In the genomic region with DNA sequence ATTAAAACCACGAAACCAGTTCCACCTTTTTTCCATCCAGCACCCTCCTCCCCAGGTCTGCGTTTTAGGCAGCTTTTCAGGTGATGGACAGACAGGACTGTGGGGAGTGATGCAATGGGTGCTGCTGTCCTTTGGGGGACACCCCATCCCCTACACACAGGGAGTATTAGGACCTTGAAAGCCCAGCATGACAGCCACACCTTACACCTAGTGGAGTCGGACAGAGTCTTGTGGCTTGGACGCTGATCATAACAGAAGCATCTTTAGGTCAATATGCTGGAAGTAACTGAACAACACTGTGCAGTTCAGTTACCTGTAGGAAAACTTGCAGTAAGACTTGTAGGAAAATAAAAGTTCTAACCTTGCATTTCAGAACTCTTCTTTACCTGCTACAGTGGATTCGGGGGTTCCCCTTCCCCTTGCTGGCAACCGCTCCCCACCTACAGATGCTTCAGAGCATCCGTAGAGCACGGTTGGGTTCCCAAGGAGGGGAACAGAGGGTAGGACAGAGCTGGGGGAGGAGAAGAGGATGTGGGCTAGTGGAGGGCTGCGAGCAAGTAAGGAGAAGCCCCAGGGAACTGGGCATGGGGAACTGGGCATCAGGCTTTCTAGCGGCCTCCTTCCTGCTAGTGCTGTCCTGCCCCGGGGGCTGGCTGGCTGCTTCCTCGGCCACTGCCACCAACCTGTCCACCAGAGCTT, we compare ENCODE assay signal across 10 cellular contexts.
A peak's percentile ranks its signal among the peaks of the same experiment; 100 is the strongest.
DNase-seq lines count a peak whose midpoint lies in the region; ATAC-seq and TF ChIP-seq lines count a peak whose summit lies in the region.
"Had no signal": no experiment of that assay in that cellular context is flagged by ENCODE, and none has a peak within 500 bp of the region (broad histone marks: within the 10 kb centered on the region; RNA-seq: fewer than 3 reads in every experiment).

No MANE protein-coding gene starts in this region.

- DNase-seq in activated naive CD4-positive, alpha-beta T cell treated with Interleukin-2 at 50 U/mL for 16 hours: peak; percentile 36
- no peak for DNase-seq in activated naive CD4-positive, alpha-beta T cell (lab: John Stamatoyannopoulos, UW)
- DNase-seq in activated naive CD4-positive, alpha-beta T cell treated with anti-CD3 and anti-CD28 coated beads, Interleukin-2, amount 50 U/mL, for 16 hours: peak; percentile 13
- DNase-seq in stimulated activated naive CD8-positive, alpha-beta T cell treated with anti-CD3 and anti-CD28 coated beads, Interleukin-15, amount 100 ng/mL, for 72 hours: peak in 1 of 2 donors; percentile 13
- no peak for DNase-seq in NCI-H446 (lab: John Stamatoyannopoulos, UW)
- no peak for DNase-seq in NCI-H526 (lab: John Stamatoyannopoulos, UW)
- DNase-seq: KG1 had no signal

- H3K27ac Mint-ChIP-seq in stimulated activated naive CD8-positive, alpha-beta T cell treated with anti-CD3 and anti-CD28 coated beads, Interleukin-15, amount 100 ng/mL, for 72 hours: peak overlapping the region in 1 of 2 donors; percentile 24
- H3K27ac Mint-ChIP-seq: WTC11 had no signal

- peak; percentile 66 for ATAC-seq in HG02610 (IDR thresholded peaks at IDR 0.05; ENCODE audit: unreplicated experiment)
- ATAC-seq in stimulated activated naive CD8-positive, alpha-beta T cell treated with anti-CD3 and anti-CD28 coated beads, Interleukin-15, amount 100 ng/mL, for 72 hours: peak; percentile 79
- ATAC-seq in SK-N-SH treated with all-trans-retinoic acid at 6 μM for 48 hours: no peak
- ATAC-seq: WTC11 had no signal

- no peaks in the 10 kb centered on the region for H3K9me3 Mint-ChIP-seq in stimulated activated naive CD8-positive, alpha-beta T cell treated with anti-CD3 and anti-CD28 coated beads, Interleukin-15, amount 100 ng/mL, for 72 hours

- H3K27me3 Mint-ChIP-seq in stimulated activated naive CD8-positive, alpha-beta T cell treated with anti-CD3 and anti-CD28 coated beads, Interleukin-15, amount 100 ng/mL, for 72 hours: peaks cover 30% of the 10 kb centered on the region

- H3K4me3 Mint-ChIP-seq in stimulated activated naive CD8-positive, alpha-beta T cell treated with anti-CD3 and anti-CD28 coated beads, Interleukin-15, amount 100 ng/mL, for 72 hours: peak overlapping the region; percentile 53 to 68
- H3K4me3 Mint-ChIP-seq: WTC11 had no signal

- H3K4me1 Mint-ChIP-seq in stimulated activated naive CD8-positive, alpha-beta T cell treated with anti-CD3 and anti-CD28 coated beads, Interleukin-15, amount 100 ng/mL, for 72 hours: peaks cover 40% of the 10 kb centered on the region

TF ChIP-seq in SK-N-SH treated with all-trans-retinoic acid at 6 μM for 48 hours, 23 proteins besides CTCF, POLR2A, EP300 and RAD21:
- TF ChIP-seq ZC3H10 (CRISPR knock-in tag; IDR thresholded peaks at IDR 0.05) (no peak), ESRRG (CRISPR knock-in tag; IDR thresholded peaks at IDR 0.05) (no peak), ISL1 (CRISPR knock-in tag; IDR thresholded peaks at IDR 0.05) (no peak), PPARA (CRISPR knock-in tag; IDR thresholded peaks at IDR 0.05; ENCODE audit: borderline replicate concordance) (no peak), TCF4 (CRISPR knock-in tag; IDR thresholded peaks at IDR 0.05; ENCODE audit: borderline replicate concordance) (no peak), ZFP3 (CRISPR knock-in tag; IDR thresholded peaks at IDR 0.05) (no peak), ZFP30 (CRISPR knock-in tag; IDR thresholded peaks at IDR 0.05) (no peak)
- TF ChIP-seq, protein P1, sequence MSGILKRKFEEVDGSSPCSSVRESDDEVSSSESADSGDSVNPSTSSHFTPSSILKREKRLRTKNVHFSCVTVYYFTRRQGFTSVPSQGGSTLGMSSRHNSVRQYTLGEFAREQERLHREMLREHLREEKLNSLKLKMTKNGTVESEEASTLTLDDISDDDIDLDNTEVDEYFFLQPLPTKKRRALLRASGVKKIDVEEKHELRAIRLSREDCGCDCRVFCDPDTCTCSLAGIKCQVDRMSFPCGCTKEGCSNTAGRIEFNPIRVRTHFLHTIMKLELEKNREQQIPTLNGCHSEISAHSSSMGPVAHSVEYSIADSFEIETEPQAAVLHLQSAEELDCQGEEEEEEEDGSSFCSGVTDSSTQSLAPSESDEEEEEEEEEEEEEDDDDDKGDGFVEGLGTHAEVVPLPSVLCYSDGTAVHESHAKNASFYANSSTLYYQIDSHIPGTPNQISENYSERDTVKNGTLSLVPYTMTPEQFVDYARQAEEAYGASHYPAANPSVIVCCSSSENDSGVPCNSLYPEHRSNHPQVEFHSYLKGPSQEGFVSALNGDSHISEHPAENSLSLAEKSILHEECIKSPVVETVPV (CRISPR knock-in tag; IDR thresholded peaks at IDR 0.05): no peak

Comparison
In these comparisons a context has a peak if more than half of its experiments do, and no peak if none do; other contexts are left out.
1. DNase-seq: peak in activated naive CD4-positive, alpha-beta T cell treated with Interleukin-2 at 50 U/mL for 16 hours (single experiment) and activated naive CD4-positive, alpha-beta T cell treated with anti-CD3 and anti-CD28 coated beads, Interleukin-2, amount 50 U/mL, for 16 hours (single experiment); none in activated naive CD4-positive, alpha-beta T cell (0 of 4), NCI-H446 (0 of 2) and NCI-H526 (0 of 2).